Comparison of ENCODE assay signal across 8 cellular contexts in genomic region chr2:201644001-201644400, GRCh38. TPM values are rescaled to one million over a fixed set of nuclear protein-coding genes. Genes with fewer than 3 reads are reported as not detected.
A peak's percentile ranks its signal among the peaks of the same experiment; 100 is the strongest.
DNase-seq lines count a peak whose midpoint lies in the region; ATAC-seq and TF ChIP-seq lines count a peak whose summit lies in the region.

No MANE protein-coding gene starts in this region.

- no peak for TF ChIP-seq POLR2A in GM18505 (IDR thresholded peaks at IDR 0.05; ENCODE audit: borderline replicate concordance, extremely low read depth, insufficient read depth, insufficient read length)

- CTCF ChIA-PET in T-cell (lab: Charles Lee): interaction anchor here in 1 of 2 donors (1.6 kb wide), 1 partner anchor 10 kb away, joined by 4 read pairs; no protein-coding TSS in a partner anchor

- no peaks in the 10 kb centered on the region for H3K27me3 Mint-ChIP-seq in T-cell

- H3K27ac Mint-ChIP-seq in T-cell: no peak overlapping the region

- peak overlapping the region; percentile 94 for H3K4me3 ChIP-seq in fibroblast of the aortic adventitia (ENCODE audit: low read depth, low read length)

- DNase-seq in EH (ENCODE audit: low read depth): peak; percentile 50
- DNase-seq in T-cell: no peak
- peak; percentile 71 for DNase-seq in fibroblast of the aortic adventitia (ENCODE audit: low read depth)
- no peak for DNase-seq in sciatic nerve (ENCODE audit: low spot score)
- no peak for DNase-seq in NCI-H2171 treated with DMSO at 0.1 percent for 48 hours (lab: John Stamatoyannopoulos, UW)
- DNase-seq in KG1 (lab: John Stamatoyannopoulos, UW): no peak

- POLR2A ChIA-PET in T-cell (lab: Charles Lee): interaction anchor here in 1 of 2 donors (0.5 kb wide), 1 partner anchor 237 kb away, joined by 4 read pairs; no protein-coding TSS in a partner anchor

- H3K9me3 Mint-ChIP-seq in T-cell: no peaks in the 10 kb centered on the region

- H3K4me1 Mint-ChIP-seq in T-cell: peaks cover 11 to 13% (median 13%) of the 10 kb centered on the region in 3 donors

- no peak for TF ChIP-seq CTCF in fibroblast of the aortic adventitia (IDR thresholded peaks at IDR 0.05; ENCODE audit: insufficient read depth, low read length)

- ATAC-seq in T-cell (replicated peaks in 1 of 4): no peak
- peak; percentile 40 for ATAC-seq in sciatic nerve
- ATAC-seq in GM18505 (IDR thresholded peaks at IDR 0.05; ENCODE audit: unreplicated experiment): no peak
- ATAC-seq in GM21737 (IDR thresholded peaks at IDR 0.05; ENCODE audit: unreplicated experiment): no peak

- H3K36me3 Mint-ChIP-seq in T-cell: no peaks in the 10 kb centered on the region

- peak overlapping the region; percentile 90 to 93 (median 92) for H3K4me3 Mint-ChIP-seq in T-cell

- intact Hi-C loops in sciatic nerve (cut with DNase I): no loop called here

RNA-seq across cellular contexts. Expression of gene TMEM237, which starts 0.7 kb away (rescaled TPM):
- total RNA-seq in T-cell: 10 to 100 TPM in 1 of 5 donors, 1 to 10 TPM in 4; 4.5 to 10.1 (median 7.8) TPM
- 21.8 and 62.8 TPM in 2 replicates for total RNA-seq in fibroblast of the aortic adventitia (ENCODE audit: low replicate concordance)
- total RNA-seq in sciatic nerve: 21.8 TPM

RNA-seq across cellular contexts. Expression of gene MPP4, which starts 54.4 kb away (rescaled TPM):
- under 1 TPM in 1 of 5 donors, not detected in 4; 0.13 TPM for total RNA-seq in T-cell
- total RNA-seq in fibroblast of the aortic adventitia (ENCODE audit: low replicate concordance): 0.33 and 4.0 TPM in 2 replicates
- total RNA-seq in sciatic nerve: 0.27 TPM

Comparison
In these comparisons a context has a peak if more than half of its experiments do, and no peak if none do; other contexts are left out.
1. DNase-seq: peak in EH (single experiment) and fibroblast of the aortic adventitia (single experiment); none in T-cell (0 of 34), sciatic nerve (single experiment), NCI-H2171 treated with DMSO at 0.1 percent for 48 hours (single experiment) and KG1 (single experiment).